Comparison of ENCODE assay signal across 27 cellular contexts in the genomic region with DNA sequence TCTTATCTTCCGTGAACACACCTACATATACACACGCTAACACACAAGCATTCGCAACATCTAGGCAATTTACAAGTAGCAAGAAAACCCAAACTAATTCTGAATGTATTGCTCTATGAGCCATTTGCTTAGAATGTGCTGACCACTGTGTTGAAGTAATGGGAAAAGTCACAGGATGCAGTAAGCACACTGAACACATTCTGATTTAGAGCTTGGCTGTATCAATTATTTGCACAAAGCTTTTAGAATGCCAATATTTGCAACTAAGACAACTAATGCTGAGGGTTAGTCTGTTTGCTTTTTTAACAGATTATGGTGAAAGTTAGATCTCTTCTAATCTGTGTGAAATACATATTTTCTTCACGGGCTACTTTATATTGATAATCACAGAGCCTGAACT.
"Had no signal": no experiment of that assay in that cellular context is flagged by ENCODE, and none has a peak within 500 bp of the region (broad histone marks: within the 10 kb centered on the region; RNA-seq: fewer than 3 reads in every experiment).

No MANE protein-coding gene starts in this region.

- FAIRE-seq: urothelium cell line had no signal

- DNase-seq: stimulated activated CD4-positive, alpha-beta T cell treated with anti-CD3 and anti-CD28 coated beads, Interleukin-2, amount 100 ng/mL, for 48 hours; stimulated activated CD4-positive, alpha-beta T cell treated with anti-CD3 and anti-CD28 coated beads, Interleukin-4, amount 100 ng/mL, for 1 hour; stimulated activated CD4-positive, alpha-beta T cell treated with anti-CD3 and anti-CD28 coated beads, Interleukin-4, amount 100 ng/mL, for 24 hours; stimulated activated CD4-positive, alpha-beta T cell treated with anti-CD3 and anti-CD28 coated beads, Interleukin-4, amount 100 ng/mL, for 4 hours; stimulated activated CD8-positive, alpha-beta memory T cell treated with anti-CD3 and anti-CD28 coated beads, Interleukin-4, amount 100 ng/mL, for 48 hours; stimulated activated naive B cell treated with anti-CD40 and anti-IgM and Interleukin-4, amounts not matched to agents 10 μg/mL and 1 μg/mL and 100 μg/mL, for 72 hours; stimulated activated naive CD4-positive, alpha-beta T cell; stimulated activated naive CD4-positive, alpha-beta T cell treated with Interleukin-2 at 50 U/mL for 16 hours; stimulated activated naive CD8-positive, alpha-beta T cell treated with anti-CD3 and anti-CD28 coated beads, Interleukin-15, amount 100 ng/mL, for 72 hours; stimulated activated naive CD8-positive, alpha-beta T cell treated with anti-CD3 and anti-CD28 coated beads, Interleukin-15, Interleukin-2, amounts not matched to agents 100 U/mL and 50 U/mL, for 24 hours; stomach; substantia nigra; testis; thyroid gland; tibial artery; transverse colon; trophoblast cell; upper lobe of left lung; upper lobe of right lung; uterus had no signal

- H3K4me1 ChIP-seq: stomach, suprapubic skin, testis, thyroid gland, tibial artery, transverse colon, upper lobe of left lung, upper lobe of right lung, uterus, vagina had no signal

- H3K27ac ChIP-seq: stomach, suprapubic skin, testis, thoracic aorta, thyroid gland, tibial artery, tibial nerve, transverse colon, upper lobe of left lung, upper lobe of right lung, uterus, vagina had no signal

- H3K36me3 ChIP-seq: stomach, suprapubic skin, thoracic aorta, thyroid gland, tibial artery, tibial nerve, transverse colon, upper lobe of left lung, upper lobe of right lung, uterus, vagina had no signal

- H3K9me3 ChIP-seq: stomach, suprapubic skin, testis, thoracic aorta, thyroid gland, tibial artery, tibial nerve, transverse colon, upper lobe of left lung, upper lobe of right lung, uterus, vagina had no signal

- ATAC-seq: stimulated activated effector memory CD8-positive, alpha-beta T cell treated with anti-CD3 and anti-CD28 coated beads, Interleukin-12 subunit alpha, Interleukin-12 subunit beta, amount 100 ng/mL, for 72 hours; stimulated activated memory B cell treated with anti-CD40 and anti-IgM and Interleukin-4, amounts not matched to agents 10 μg/mL and 1 μg/mL and 100 μg/mL, for 72 hours; stimulated activated naive B cell treated with anti-CD40 and anti-IgM and Interleukin-4, amounts not matched to agents 10 μg/mL and 1 μg/mL and 100 μg/mL, for 72 hours; stimulated activated naive CD8-positive, alpha-beta T cell treated with anti-CD3 and anti-CD28 coated beads, Interleukin-15, amount 100 ng/mL, for 72 hours; stimulated activated naive CD8-positive, alpha-beta T cell treated with anti-CD3 and anti-CD28 coated beads, Interleukin-15, Interleukin-2, amounts not matched to agents 100 U/mL and 50 U/mL, for 24 hours; upper lobe of right lung had no signal

- H3K4me3 ChIP-seq: stomach, suprapubic skin, testis, thoracic aorta, thyroid gland, tibial artery, tibial nerve, transverse colon, upper lobe of left lung, upper lobe of right lung, uterus, vagina had no signal

- H3K27me3 ChIP-seq: stomach, suprapubic skin, testis, thyroid gland, tibial artery, tibial nerve, transverse colon, upper lobe of left lung, upper lobe of right lung, uterus, vagina had no signal
